8 cellular contexts compared by ENCODE assay signal in genomic region chr6:26195924-26196845, GRCh38.
DNase-seq lines count a peak whose midpoint lies in the region; ATAC-seq, FAIRE-seq and TF ChIP-seq lines count a peak whose summit lies in the region.

No MANE protein-coding gene starts in this region.

- H3K27me3 ChIP-seq in left ventricle myocardium inferior (ENCODE audit: low read depth) = peaks cover 23% of the 10 kb centered on the region
- H3K27me3 ChIP-seq in SU-DHL-6 (ENCODE audit: low read length) = no peaks in the 10 kb centered on the region
- no peaks in the 10 kb centered on the region for H3K27me3 ChIP-seq in neuron (ENCODE audit: insufficient read depth, low read length)

- TF ChIP-seq CTCF in left ventricle myocardium inferior (IDR thresholded peaks at IDR 0.05; ENCODE audit: borderline replicate concordance) (no peak), SU-DHL-6 (IDR thresholded peaks at IDR 0.05; ENCODE audit: insufficient read depth, low read length, poor library complexity, severe bottlenecking) (no peak), endothelial cell (IDR thresholded peaks at IDR 0.05; ENCODE audit: unreplicated experiment) (no peak)

- H4K20me1 ChIP-seq in SU-DHL-6 (ENCODE audit: low read depth, low read length) = no peaks in the 10 kb centered on the region

- peak overlapping the region; percentile 88 for H3K4me2 ChIP-seq in SU-DHL-6 (ENCODE audit: low read depth, low read length, poor library complexity, severe bottlenecking)

- H3K36me3 ChIP-seq in left ventricle myocardium inferior = no peaks in the 10 kb centered on the region
- no peaks in the 10 kb centered on the region for H3K36me3 ChIP-seq in SU-DHL-6 (ENCODE audit: low read length)
- no peaks in the 10 kb centered on the region for H3K36me3 ChIP-seq in neuron (ENCODE audit: insufficient read depth, low read length)

- peak overlapping the region; percentile 89 for H3K9ac ChIP-seq in SU-DHL-6 (ENCODE audit: low read length)

- peak overlapping the region; percentile 95 for H3K27ac Mint-ChIP-seq in endothelial cell (ENCODE audit: unreplicated experiment)

- H3K9me3 ChIP-seq in left ventricle myocardium inferior (replicated peaks) (no peaks in the 10 kb centered on the region), SU-DHL-6 (ENCODE audit: insufficient read depth, low read length) (no peaks in the 10 kb centered on the region), neuron (ENCODE audit: low read length) (no peaks in the 10 kb centered on the region)

- no peaks in the 10 kb centered on the region for H3K9me3 Mint-ChIP-seq in endothelial cell (ENCODE audit: unreplicated experiment)

- no peak for FAIRE-seq in HTR-8/SVneo (lab: Jason Lieb, UNC)

- peak overlapping the region; percentile 94 for H3K27ac ChIP-seq in left ventricle myocardium inferior (replicated peaks)
- H3K27ac ChIP-seq in SU-DHL-6 (ENCODE audit: low read depth, low read length) = peak overlapping the region; percentile 94

- H3K4me1 Mint-ChIP-seq in endothelial cell (ENCODE audit: unreplicated experiment) = peaks cover 29% of the 10 kb centered on the region

- H3K4me3 ChIP-seq in left ventricle myocardium inferior (peak overlapping the region; percentile 77), SU-DHL-6 (ENCODE audit: insufficient read depth, low read length, poor library complexity, severe bottlenecking) (peak overlapping the region; percentile 61), neuron (ENCODE audit: low read length) (peak overlapping the region; percentile 98)

- H3F3A ChIP-seq in SU-DHL-6 (ENCODE audit: insufficient read depth) = peaks cover 77% of the 10 kb centered on the region

- no peak overlapping the region for H2AFZ ChIP-seq in SU-DHL-6 (ENCODE audit: low read depth, low read length, severe bottlenecking)
- H2AFZ ChIP-seq in neuron (ENCODE audit: low read depth, low read length) = peak overlapping the region; percentile 4

- H3K4me1 ChIP-seq in left ventricle myocardium inferior (peaks cover 53% of the 10 kb centered on the region), neuron (ENCODE audit: insufficient read depth, low read length) (peaks cover 28% of the 10 kb centered on the region)

- H3K79me2 ChIP-seq in SU-DHL-6 (ENCODE audit: insufficient read depth, low read length) = no peaks in the 10 kb centered on the region; the same call in 1 of the 2 replicates

- no peaks in the 10 kb centered on the region for H3K36me3 Mint-ChIP-seq in endothelial cell (ENCODE audit: low read depth, unreplicated experiment)

- ATAC-seq in GM18502 (IDR thresholded peaks at IDR 0.05; ENCODE audit: poor library complexity, unreplicated experiment) (no peak), HG03432 (IDR thresholded peaks at IDR 0.05; ENCODE audit: unreplicated experiment) (no peak)

- no peaks in the 10 kb centered on the region for H3K9me2 ChIP-seq in SU-DHL-6 (replicated peaks; ENCODE audit: insufficient read depth, low read length)

- intact Hi-C loops in left ventricle myocardium inferior (cut with micrococcal nuclease) (no loop called here), cardiac septum (cut with DNase I) (loop anchor here (2.0 kb wide), 1 partner anchor 163 kb away; a partner anchor contains a TSS)

- peak overlapping the region; percentile 96 for H3K4me3 Mint-ChIP-seq in endothelial cell (ENCODE audit: unreplicated experiment)

- DNase-seq in left ventricle myocardium inferior (no peak), cardiac septum (ENCODE audit: low spot score) (no peak), endothelial cell (ENCODE audit: low spot score) (no peak), HTR-8/SVneo (ENCODE audit: insufficient read length, low spot score) (no peak)

- peaks cover 5% of the 10 kb centered on the region for H3K27me3 Mint-ChIP-seq in endothelial cell (ENCODE audit: unreplicated experiment)
